Comparison of ENCODE assay signal across 1 cellular context in genomic region chrY:3002190-3002589, GRCh38.
TF ChIP-seq lines count a peak whose summit lies in the region.

No MANE protein-coding gene starts in this region.

TF ChIP-seq in GM23338, 12 proteins besides CTCF, POLR2A, EP300 and RAD21 (continued from another document):
- TF ChIP-seq ZNF462 (CRISPR knock-in tag; IDR thresholded peaks at IDR 0.05) = no peak
- TF ChIP-seq NANOG (IDR thresholded peaks at IDR 0.05; ENCODE audit: borderline replicate concordance) = no peak
- no peak for TF ChIP-seq CREB1 (CRISPR knock-in tag; IDR thresholded peaks at IDR 0.05; ENCODE audit: low read depth)
- TF ChIP-seq JUNB (IDR thresholded peaks at IDR 0.05; ENCODE audit: unreplicated experiment) = no peak
- no peak for TF ChIP-seq ETS1 (IDR thresholded peaks at IDR 0.05)
- no peak for TF ChIP-seq ZNF114 (CRISPR knock-in tag; IDR thresholded peaks at IDR 0.05)
- TF ChIP-seq EZH2 (IDR thresholded peaks at IDR 0.05; ENCODE audit: low read depth, unreplicated experiment) = no peak
- no peak for TF ChIP-seq STAT1 (IDR thresholded peaks at IDR 0.05; ENCODE audit: unreplicated experiment)
- TF ChIP-seq EZH2phosphoT487 (IDR thresholded peaks at IDR 0.05; ENCODE audit: unreplicated experiment) = no peak
- TF ChIP-seq REST (IDR thresholded peaks at IDR 0.05; ENCODE audit: unreplicated experiment) = no peak
